Comparison of ENCODE assay signal across 10 cellular contexts in genomic region chr3:56985460-56986327, GRCh38.
DNase-seq lines count a peak whose midpoint lies in the region; ATAC-seq and TF ChIP-seq lines count a peak whose summit lies in the region.
"Had no signal": no experiment of that assay in that cellular context is flagged by ENCODE, and none has a peak within 500 bp of the region (broad histone marks: within the 10 kb centered on the region; RNA-seq: fewer than 3 reads in every experiment).

No MANE protein-coding gene starts in this region.

- H3K4me1 Mint-ChIP-seq in CD8-positive, alpha-beta T cell (ENCODE audit: low read depth): peaks cover 11% of the 10 kb centered on the region
- H3K4me1 Mint-ChIP-seq in activated T-helper 2 cell treated with anti-CD3 and anti-CD28 coated beads, Interferon-gamma antibody, Interleukin-2, Interleukin-4, amounts not matched to agents 10 μg/mL and 5 μg/mL and 100 μg/mL, durations not matched to agents 14 hours and 24 hours and 36 hours (ENCODE audit: low read depth): peaks cover 42% of the 10 kb centered on the region
- H3K4me1 Mint-ChIP-seq in mesothelial cell of epicardium: peaks cover 28% of the 10 kb centered on the region
- peaks cover 38% of the 10 kb centered on the region for H3K4me1 Mint-ChIP-seq in activated T-helper 1 cell treated with anti-CD3 and anti-CD28 coated beads, Interleukin-12 subunit alpha, Interleukin-12 subunit beta, Interleukin-2, Interleukin-4 antibody, amounts not matched to agents 30 ng/mL and 10 ng/mL and 1 ng/mL, durations not matched to agents 14 hours and 24 hours and 36 hours (ENCODE audit: low read depth)

- in situ Hi-C loops in KBM-7 (cut with MboI; ENCODE audit: low pct_unique_long_range_greater_than_20kb, low sequenced_read_pairs): no loop called here

- H3K27me3 ChIP-seq in CD8-positive, alpha-beta T cell (ENCODE audit: insufficient read depth, low read length): no peaks in the 10 kb centered on the region

- H3K9me3 Mint-ChIP-seq in CD8-positive, alpha-beta T cell: no peaks in the 10 kb centered on the region
- no peaks in the 10 kb centered on the region for H3K9me3 Mint-ChIP-seq in activated T-helper 2 cell treated with anti-CD3 and anti-CD28 coated beads, Interferon-gamma antibody, Interleukin-2, Interleukin-4, amounts not matched to agents 10 μg/mL and 5 μg/mL and 100 μg/mL, durations not matched to agents 14 hours and 24 hours and 36 hours
- H3K9me3 Mint-ChIP-seq in mesothelial cell of epicardium: no peaks in the 10 kb centered on the region
- no peaks in the 10 kb centered on the region for H3K9me3 Mint-ChIP-seq in activated T-helper 1 cell treated with anti-CD3 and anti-CD28 coated beads, Interleukin-12 subunit alpha, Interleukin-12 subunit beta, Interleukin-2, Interleukin-4 antibody, amounts not matched to agents 30 ng/mL and 10 ng/mL and 1 ng/mL, durations not matched to agents 14 hours and 24 hours and 36 hours
- H3K9me3 Mint-ChIP-seq: dendritic cell treated with granulocyte-macrophage colony-stimulating factor and Interleukin-4, amounts not matched to agents 40 ng/mL and 50 ng/mL, for 4 days had no signal

- peaks cover 5% of the 10 kb centered on the region for H3K27me3 Mint-ChIP-seq in CD8-positive, alpha-beta T cell (ENCODE audit: low read depth)
- H3K27me3 Mint-ChIP-seq in activated T-helper 2 cell treated with anti-CD3 and anti-CD28 coated beads, Interferon-gamma antibody, Interleukin-2, Interleukin-4, amounts not matched to agents 10 μg/mL and 5 μg/mL and 100 μg/mL, durations not matched to agents 14 hours and 24 hours and 36 hours (ENCODE audit: low read depth): peaks cover 12% of the 10 kb centered on the region
- H3K27me3 Mint-ChIP-seq in mesothelial cell of epicardium (ENCODE audit: low read depth): peaks cover 8% of the 10 kb centered on the region
- peaks cover 8% of the 10 kb centered on the region for H3K27me3 Mint-ChIP-seq in activated T-helper 1 cell treated with anti-CD3 and anti-CD28 coated beads, Interleukin-12 subunit alpha, Interleukin-12 subunit beta, Interleukin-2, Interleukin-4 antibody, amounts not matched to agents 30 ng/mL and 10 ng/mL and 1 ng/mL, durations not matched to agents 14 hours and 24 hours and 36 hours (ENCODE audit: insufficient read depth)

- CTCF ChIA-PET in CD8-positive, alpha-beta T cell (lab: Charles Lee): interaction anchor here (0.7 to 9.7 kb wide), 8 partner anchors 13 to 290 kb away, joined by 3 to 263 read pairs (median 24); partner anchors contain the start of gene ARHGEF3

- DNase-seq in CD8-positive, alpha-beta T cell: no peak
- DNase-seq in KBM-7: peak; percentile 70
- no peak for DNase-seq in activated T-helper 2 cell treated with anti-CD3 and anti-CD28 coated beads, Interferon-gamma antibody, Interleukin-2, Interleukin-4, amounts not matched to agents 10 μg/mL and 5 μg/mL and 100 μg/mL, durations not matched to agents 14 hours and 24 hours and 36 hours (ENCODE audit: low spot score)
- DNase-seq in mesothelial cell of epicardium (ENCODE audit: low spot score in 2 of 2, unreplicated experiment in 2 of 2): no peak
- no peak for DNase-seq in NCI-H2081 (lab: John Stamatoyannopoulos, UW)
- DNase-seq in COLO829 (ENCODE audit: low spot score): no peak
- DNase-seq in activated T-helper 1 cell treated with anti-CD3 and anti-CD28 coated beads, Interleukin-12 subunit alpha, Interleukin-12 subunit beta, Interleukin-2, Interleukin-4 antibody, amounts not matched to agents 30 ng/mL and 10 ng/mL and 1 ng/mL, durations not matched to agents 14 hours and 24 hours and 36 hours (ENCODE audit: low spot score): no peak
- DNase-seq: DMS79 treated with DMSO at 0.1 percent for 48 hours had no signal

- H3K9me3 ChIP-seq in CD8-positive, alpha-beta T cell (ENCODE audit: low read length): no peaks in the 10 kb centered on the region

- H3K4me1 ChIP-seq in CD8-positive, alpha-beta T cell (ENCODE audit: insufficient read depth, low read length): peaks cover 11% of the 10 kb centered on the region

- no peak overlapping the region for H3K4me3 Mint-ChIP-seq in CD8-positive, alpha-beta T cell
- no peak overlapping the region for H3K4me3 Mint-ChIP-seq in activated T-helper 2 cell treated with anti-CD3 and anti-CD28 coated beads, Interferon-gamma antibody, Interleukin-2, Interleukin-4, amounts not matched to agents 10 μg/mL and 5 μg/mL and 100 μg/mL, durations not matched to agents 14 hours and 24 hours and 36 hours (ENCODE audit: low read depth)
- H3K4me3 Mint-ChIP-seq in mesothelial cell of epicardium: no peak overlapping the region
- no peak overlapping the region for H3K4me3 Mint-ChIP-seq in activated T-helper 1 cell treated with anti-CD3 and anti-CD28 coated beads, Interleukin-12 subunit alpha, Interleukin-12 subunit beta, Interleukin-2, Interleukin-4 antibody, amounts not matched to agents 30 ng/mL and 10 ng/mL and 1 ng/mL, durations not matched to agents 14 hours and 24 hours and 36 hours
- H3K4me3 Mint-ChIP-seq: dendritic cell treated with granulocyte-macrophage colony-stimulating factor and Interleukin-4, amounts not matched to agents 40 ng/mL and 50 ng/mL, for 4 days had no signal

- H3K36me3 Mint-ChIP-seq in CD8-positive, alpha-beta T cell: no peaks in the 10 kb centered on the region
- H3K36me3 Mint-ChIP-seq in activated T-helper 2 cell treated with anti-CD3 and anti-CD28 coated beads, Interferon-gamma antibody, Interleukin-2, Interleukin-4, amounts not matched to agents 10 μg/mL and 5 μg/mL and 100 μg/mL, durations not matched to agents 14 hours and 24 hours and 36 hours (ENCODE audit: low read depth): no peaks in the 10 kb centered on the region
- H3K36me3 Mint-ChIP-seq in mesothelial cell of epicardium: no peaks in the 10 kb centered on the region
- no peaks in the 10 kb centered on the region for H3K36me3 Mint-ChIP-seq in activated T-helper 1 cell treated with anti-CD3 and anti-CD28 coated beads, Interleukin-12 subunit alpha, Interleukin-12 subunit beta, Interleukin-2, Interleukin-4 antibody, amounts not matched to agents 30 ng/mL and 10 ng/mL and 1 ng/mL, durations not matched to agents 14 hours and 24 hours and 36 hours (ENCODE audit: low read depth)

- no peak overlapping the region for H3K27ac ChIP-seq in CD8-positive, alpha-beta T cell (ENCODE audit: low read depth, low read length)

- POLR2A ChIA-PET in CD8-positive, alpha-beta T cell (lab: Charles Lee): interaction anchor here (0.6 kb wide), 1 partner anchor 181 kb away, joined by 3 read pairs; no protein-coding TSS in a partner anchor

- ATAC-seq in CD8-positive, alpha-beta T cell: no peak
- no peak for ATAC-seq in HG02852 (IDR thresholded peaks at IDR 0.05; ENCODE audit: unreplicated experiment)

- no peak for TF ChIP-seq CTCF in CD8-positive, alpha-beta T cell (IDR thresholded peaks at IDR 0.05)
- TF ChIP-seq CTCF in mesothelial cell of epicardium (IDR thresholded peaks at IDR 0.05; ENCODE audit: unreplicated experiment): no peak

- no peaks in the 10 kb centered on the region for H3K36me3 ChIP-seq in CD8-positive, alpha-beta T cell (ENCODE audit: insufficient read depth, low read length)

- H3K4me3 ChIP-seq in CD8-positive, alpha-beta T cell (ENCODE audit: low read depth, low read length): no peak overlapping the region

- intact Hi-C loops in CD8-positive, alpha-beta T cell (cut with DNase I, micrococcal nuclease): loop anchor here (5.0 to 10.0 kb wide), 2 partner anchors 428 to 431 kb away; partner anchors contain the start of gene CCDC66 (in 2 of the 2)
- intact Hi-C loops in activated T-helper 2 cell treated with anti-CD3 and anti-CD28 coated beads, Interferon-gamma antibody, Interleukin-2, Interleukin-4, amounts not matched to agents 10 μg/mL and 5 μg/mL and 100 μg/mL, durations not matched to agents 14 hours and 24 hours and 36 hours (cut with micrococcal nuclease): loop anchor here (2.0 kb wide), 1 partner anchor 129 kb away; no protein-coding TSS in a partner anchor
- intact Hi-C loops in activated T-helper 1 cell treated with anti-CD3 and anti-CD28 coated beads, Interleukin-12 subunit alpha, Interleukin-12 subunit beta, Interleukin-2, Interleukin-4 antibody, amounts not matched to agents 30 ng/mL and 10 ng/mL and 1 ng/mL, durations not matched to agents 14 hours and 24 hours and 36 hours (cut with micrococcal nuclease): no loop called here

- H3K27ac Mint-ChIP-seq in CD8-positive, alpha-beta T cell: peak overlapping the region; percentile 13
- H3K27ac Mint-ChIP-seq in activated T-helper 2 cell treated with anti-CD3 and anti-CD28 coated beads, Interferon-gamma antibody, Interleukin-2, Interleukin-4, amounts not matched to agents 10 μg/mL and 5 μg/mL and 100 μg/mL, durations not matched to agents 14 hours and 24 hours and 36 hours: peak overlapping the region; percentile 18
- peak overlapping the region; percentile 11 for H3K27ac Mint-ChIP-seq in mesothelial cell of epicardium
- no peak overlapping the region for H3K27ac Mint-ChIP-seq in activated T-helper 1 cell treated with anti-CD3 and anti-CD28 coated beads, Interleukin-12 subunit alpha, Interleukin-12 subunit beta, Interleukin-2, Interleukin-4 antibody, amounts not matched to agents 30 ng/mL and 10 ng/mL and 1 ng/mL, durations not matched to agents 14 hours and 24 hours and 36 hours
- H3K27ac Mint-ChIP-seq: dendritic cell treated with granulocyte-macrophage colony-stimulating factor and Interleukin-4, amounts not matched to agents 40 ng/mL and 50 ng/mL, for 4 days had no signal
